1 cellular context compared by ENCODE assay signal in the genomic region with DNA sequence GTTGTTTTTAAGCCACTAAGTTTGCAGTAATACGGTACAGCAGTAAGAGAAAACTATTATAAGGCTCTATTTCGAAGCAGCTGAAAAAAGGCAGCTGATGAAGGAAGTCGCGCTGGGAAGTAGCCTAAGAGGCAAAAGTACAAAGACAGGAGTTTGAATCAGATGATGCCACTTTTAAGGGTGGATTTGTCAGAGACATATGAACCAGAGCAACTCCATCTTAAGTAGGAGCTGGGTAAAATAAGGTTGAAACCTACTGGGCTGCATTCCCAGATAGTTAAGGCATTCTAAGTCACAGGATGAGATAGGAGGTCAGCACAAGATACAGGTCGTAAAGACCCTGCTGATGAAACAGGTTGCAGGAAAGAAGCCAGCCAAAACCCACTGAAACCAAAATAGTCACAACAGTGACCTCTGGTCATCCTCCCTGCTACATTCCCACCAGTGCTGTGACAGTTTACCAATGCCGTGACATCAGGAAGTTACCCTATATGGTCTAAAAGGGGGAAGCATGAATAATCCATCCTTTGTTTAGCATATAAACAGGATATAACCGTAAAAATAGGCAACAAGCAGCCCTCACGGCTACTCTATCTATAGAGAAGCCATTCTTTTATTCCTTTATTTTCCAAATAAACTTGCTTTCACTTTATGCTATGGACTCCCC.
TF ChIP-seq lines count a peak whose summit lies in the region.

No MANE protein-coding gene starts in this region.

TF ChIP-seq in K562, 482 proteins besides CTCF, POLR2A, EP300 and RAD21 (continued from another document):
- TF ChIP-seq, protein P1, sequence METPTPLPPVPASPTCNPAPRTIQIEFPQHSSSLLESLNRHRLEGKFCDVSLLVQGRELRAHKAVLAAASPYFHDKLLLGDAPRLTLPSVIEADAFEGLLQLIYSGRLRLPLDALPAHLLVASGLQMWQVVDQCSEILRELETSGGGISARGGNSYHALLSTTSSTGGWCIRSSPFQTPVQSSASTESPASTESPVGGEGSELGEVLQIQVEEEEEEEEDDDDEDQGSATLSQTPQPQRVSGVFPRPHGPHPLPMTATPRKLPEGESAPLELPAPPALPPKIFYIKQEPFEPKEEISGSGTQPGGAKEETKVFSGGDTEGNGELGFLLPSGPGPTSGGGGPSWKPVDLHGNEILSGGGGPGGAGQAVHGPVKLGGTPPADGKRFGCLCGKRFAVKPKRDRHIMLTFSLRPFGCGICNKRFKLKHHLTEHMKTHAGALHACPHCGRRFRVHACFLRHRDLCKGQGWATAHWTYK (CRISPR knock-in tag; IDR thresholded peaks at IDR 0.05), result peak; percentile 88
- peak; percentile 94 for TF ChIP-seq SMAD3 (CRISPR knock-in tag; conservative IDR thresholded peaks at IDR 0.05)
- 0 out of 2 replicates have a peak, but pooled peaks have one; percentile 65 for TF ChIP-seq ERF (CRISPR knock-in tag; IDR thresholded peaks at IDR 0.05)
- TF ChIP-seq COPS2 (conservative IDR thresholded peaks at IDR 0.05), result no peak
- TF ChIP-seq ZNF239 (CRISPR knock-in tag; IDR thresholded peaks at IDR 0.05), result peak; percentile 52; the same call in 1 of the 2 replicates
- TF ChIP-seq, protein P2, sequence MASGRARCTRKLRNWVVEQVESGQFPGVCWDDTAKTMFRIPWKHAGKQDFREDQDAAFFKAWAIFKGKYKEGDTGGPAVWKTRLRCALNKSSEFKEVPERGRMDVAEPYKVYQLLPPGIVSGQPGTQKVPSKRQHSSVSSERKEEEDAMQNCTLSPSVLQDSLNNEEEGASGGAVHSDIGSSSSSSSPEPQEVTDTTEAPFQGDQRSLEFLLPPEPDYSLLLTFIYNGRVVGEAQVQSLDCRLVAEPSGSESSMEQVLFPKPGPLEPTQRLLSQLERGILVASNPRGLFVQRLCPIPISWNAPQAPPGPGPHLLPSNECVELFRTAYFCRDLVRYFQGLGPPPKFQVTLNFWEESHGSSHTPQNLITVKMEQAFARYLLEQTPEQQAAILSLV (tag; IDR thresholded peaks at IDR 0.05), result peak; percentile 70; the same call in 1 of the 2 replicates
- no peak for TF ChIP-seq SMARCA4 (IDR thresholded peaks at IDR 0.05)
- TF ChIP-seq, protein P3, sequence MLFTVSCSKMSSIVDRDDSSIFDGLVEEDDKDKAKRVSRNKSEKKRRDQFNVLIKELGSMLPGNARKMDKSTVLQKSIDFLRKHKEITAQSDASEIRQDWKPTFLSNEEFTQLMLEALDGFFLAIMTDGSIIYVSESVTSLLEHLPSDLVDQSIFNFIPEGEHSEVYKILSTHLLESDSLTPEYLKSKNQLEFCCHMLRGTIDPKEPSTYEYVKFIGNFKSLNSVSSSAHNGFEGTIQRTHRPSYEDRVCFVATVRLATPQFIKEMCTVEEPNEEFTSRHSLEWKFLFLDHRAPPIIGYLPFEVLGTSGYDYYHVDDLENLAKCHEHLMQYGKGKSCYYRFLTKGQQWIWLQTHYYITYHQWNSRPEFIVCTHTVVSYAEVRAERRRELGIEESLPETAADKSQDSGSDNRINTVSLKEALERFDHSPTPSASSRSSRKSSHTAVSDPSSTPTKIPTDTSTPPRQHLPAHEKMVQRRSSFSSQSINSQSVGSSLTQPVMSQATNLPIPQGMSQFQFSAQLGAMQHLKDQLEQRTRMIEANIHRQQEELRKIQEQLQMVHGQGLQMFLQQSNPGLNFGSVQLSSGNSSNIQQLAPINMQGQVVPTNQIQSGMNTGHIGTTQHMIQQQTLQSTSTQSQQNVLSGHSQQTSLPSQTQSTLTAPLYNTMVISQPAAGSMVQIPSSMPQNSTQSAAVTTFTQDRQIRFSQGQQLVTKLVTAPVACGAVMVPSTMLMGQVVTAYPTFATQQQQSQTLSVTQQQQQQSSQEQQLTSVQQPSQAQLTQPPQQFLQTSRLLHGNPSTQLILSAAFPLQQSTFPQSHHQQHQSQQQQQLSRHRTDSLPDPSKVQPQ (CRISPR knock-in tag; IDR thresholded peaks at IDR 0.05; ENCODE audit: borderline replicate concordance), result 0 out of 2 replicates have a peak, but pooled peaks have one; percentile 20
